In the genomic region with DNA sequence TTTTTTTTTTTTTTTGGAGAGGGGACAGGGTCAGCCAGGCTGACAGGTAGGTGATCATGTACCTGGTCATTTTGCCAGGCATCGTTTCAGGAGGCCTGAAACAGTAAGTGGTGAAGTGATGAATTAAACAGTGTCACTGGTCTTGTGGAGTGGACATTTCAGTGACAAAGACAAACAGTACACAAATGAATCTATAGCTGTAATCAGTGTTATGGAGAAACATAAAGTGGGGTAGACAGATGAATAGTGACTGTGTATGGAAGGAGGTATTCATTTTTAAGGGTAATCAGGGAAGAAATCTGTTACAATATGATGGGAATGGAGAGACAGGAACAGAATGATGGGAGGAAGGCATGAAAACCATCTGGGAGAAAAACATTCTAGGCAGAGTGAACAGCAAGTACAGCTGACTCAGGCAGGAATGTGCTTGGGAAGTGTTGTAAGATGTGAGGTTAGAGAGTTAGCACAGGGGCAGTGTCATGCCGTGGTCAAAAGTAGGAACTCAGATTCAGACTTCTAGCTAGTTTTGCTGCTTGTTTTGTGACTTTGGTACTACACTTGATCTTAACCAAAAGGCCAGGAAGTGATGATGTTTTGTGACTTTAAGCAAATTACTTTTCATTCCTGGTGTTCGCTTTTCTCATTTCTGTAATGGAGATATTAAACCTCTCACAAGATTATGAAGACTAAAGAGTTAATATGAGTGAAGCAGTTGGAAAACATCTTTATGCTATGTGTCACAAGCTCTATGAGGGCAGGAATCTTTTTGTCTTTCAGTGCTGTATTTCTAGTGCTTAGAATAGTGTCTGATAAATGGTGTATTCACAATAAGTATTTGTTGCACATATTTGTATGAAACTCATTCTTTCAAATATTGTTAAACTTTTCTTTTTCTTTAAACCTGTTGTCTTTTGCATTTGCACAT, we compare ENCODE assay signal across 8 cellular contexts. TPM values are rescaled to one million over a fixed set of nuclear protein-coding genes. Genes with fewer than 3 reads are reported as not detected.
DNase-seq lines count a peak whose midpoint lies in the region; ATAC-seq and TF ChIP-seq lines count a peak whose summit lies in the region.

No MANE protein-coding gene starts in this region.

- POLR2A ChIA-PET in RWPE1 (lab: Yijun Ruan, JAX; ENCODE audit: low non-redundant PET) = no interaction called here

- H3K36me3 ChIP-seq in fibroblast of lung (ENCODE audit: control insufficient read depth, insufficient read depth, low read length) = no peaks in the 10 kb centered on the region

- ATAC-seq in GM19043 (IDR thresholded peaks at IDR 0.05; ENCODE audit: low read depth, unreplicated experiment) (peak; percentile 37), HG03196 (IDR thresholded peaks at IDR 0.05; ENCODE audit: unreplicated experiment) (no peak), GM18873 (IDR thresholded peaks at IDR 0.05; ENCODE audit: low FRiP score, unreplicated experiment) (no peak)

- no peak overlapping the region for H3K9ac ChIP-seq in fibroblast of lung (ENCODE audit: insufficient read depth, low read length)

- CTCF ChIA-PET in RWPE1 (lab: Yijun Ruan, JAX) = no interaction called here

- no peaks in the 10 kb centered on the region for H3K9me3 ChIP-seq in fibroblast of lung (ENCODE audit: control insufficient read depth, insufficient read depth, low read depth, low read length)

- H3K4me2 ChIP-seq in fibroblast of lung (ENCODE audit: extremely low read depth, insufficient read depth, low read length) = peak overlapping the region; percentile 57

- H2AFZ ChIP-seq in fibroblast of lung (ENCODE audit: low read length) = no peak overlapping the region

- TF ChIP-seq CTCF in RWPE1 (conservative IDR thresholded peaks at IDR 0.05; ENCODE audit: low read depth) = no peak
- TF ChIP-seq CTCF in fibroblast of lung (conservative IDR thresholded peaks at IDR 0.05 in 1 of 2, IDR thresholded peaks at IDR 0.05 in 1 of 2; ENCODE audit: low read depth in 1 of 2, low read length in 2 of 2) = peak in 1 of 2 donors; percentile 13
- no peak for TF ChIP-seq CTCF in retinal pigment epithelial cell (conservative IDR thresholded peaks at IDR 0.05; ENCODE audit: low read depth, low read length)

- H3K4me1 ChIP-seq in fibroblast of lung (ENCODE audit: control insufficient read depth, extremely low read depth, insufficient read depth, low read length) = peaks cover 25% of the 10 kb centered on the region

- H4K20me1 ChIP-seq in fibroblast of lung (ENCODE audit: control insufficient read depth, extremely low read depth, insufficient read depth, low read length) = peaks cover 3% of the 10 kb centered on the region

- H3K27me3 ChIP-seq in fibroblast of lung (ENCODE audit: control insufficient read depth, insufficient read depth, low read length) = no peaks in the 10 kb centered on the region

- DNase-seq in RWPE1 (ENCODE audit: low spot score) = peak; percentile 77
- peak; percentile 94 to 97 for DNase-seq in fibroblast of lung (ENCODE audit: low read depth in 2 of 2)
- DNase-seq in retinal pigment epithelial cell (ENCODE audit: low read depth) = peak; percentile 54
- DNase-seq in stimulated activated CD4-positive, alpha-beta T cell treated with anti-CD3 and anti-CD28 coated beads, Interleukin-2, amount 100 ng/mL, for 48 hours = no peak
- DNase-seq in NCI-H345 (lab: John Stamatoyannopoulos, UW) = no peak

- H3K4me3 ChIP-seq in fibroblast of lung (replicated peaks in 1 of 4; ENCODE audit: control extremely low read depth in 1 of 4, insufficient read depth in 1 of 4, low read depth in 3 of 4, low read length in 4 of 4) = no peak overlapping the region
- H3K4me3 ChIP-seq in retinal pigment epithelial cell (ENCODE audit: low read length) = no peak overlapping the region

- no peak overlapping the region for H3K27ac ChIP-seq in RWPE1
- H3K27ac ChIP-seq in fibroblast of lung (ENCODE audit: insufficient read depth, low read length) = peak overlapping the region; percentile 68

- peaks cover 91% of the 10 kb centered on the region for H3K79me2 ChIP-seq in fibroblast of lung (ENCODE audit: control insufficient read depth, insufficient read depth, low read length)

RNA-seq across cellular contexts. Expression of a gene that starts 43.4 kb away (rescaled TPM):
- total RNA-seq in fibroblast of lung = 121 and 129 TPM in 2 replicates
- polyA plus RNA-seq in fibroblast of lung = 218 and 224 TPM in 2 replicates
- 92.7 and 102 TPM in 2 replicates for polyA plus RNA-seq in fibroblast of lung (2012)
- polyA minus RNA-seq in fibroblast of lung (ENCODE audit: low replicate concordance) = 267 and 323 TPM in 2 replicates

Comparison
In these comparisons a context has a peak if more than half of its experiments do, and no peak if none do; other contexts are left out.
1. DNase-seq: peak in RWPE1 (single experiment), fibroblast of lung (2 of 2) and retinal pigment epithelial cell (single experiment); none in stimulated activated CD4-positive, alpha-beta T cell treated with anti-CD3 and anti-CD28 coated beads, Interleukin-2, amount 100 ng/mL, for 48 hours (0 of 2) and NCI-H345 (single experiment).